Comparison of ENCODE assay signal across 9 cellular contexts in the genomic region with DNA sequence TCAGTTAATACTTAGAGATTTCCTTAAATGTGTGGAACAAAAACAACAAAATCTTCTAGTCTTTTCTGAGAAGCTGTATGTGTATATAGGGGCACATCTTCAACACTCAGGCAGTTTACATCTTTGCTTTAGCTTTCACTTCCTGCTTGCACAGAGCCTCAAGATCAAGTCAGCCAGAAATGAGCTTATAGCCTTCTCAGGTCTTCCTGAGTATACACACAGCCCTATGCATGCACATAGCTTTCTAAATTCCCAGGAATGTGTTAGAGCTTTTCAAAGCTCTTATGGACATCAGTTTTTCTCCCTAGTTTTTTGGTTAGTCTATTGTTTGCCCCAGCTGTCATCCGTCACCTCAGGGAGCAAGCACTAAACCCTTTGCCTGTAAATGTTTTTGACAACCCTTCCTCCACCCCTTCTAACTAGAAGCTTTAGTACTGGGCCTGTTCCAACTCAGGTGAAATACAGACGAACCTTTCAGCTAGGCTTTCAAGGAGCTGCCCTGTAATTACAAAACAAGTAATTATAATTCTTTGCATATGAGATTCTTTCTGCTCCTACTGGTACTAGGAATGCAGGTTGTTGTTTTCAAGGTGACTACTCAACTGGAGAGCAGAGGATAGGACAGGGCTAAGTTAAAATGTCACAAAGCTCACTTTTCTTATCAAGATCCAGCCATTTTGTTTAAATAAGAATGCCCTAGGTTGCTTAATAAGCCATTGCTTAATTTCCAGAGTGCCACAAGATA. TPM values are rescaled to one million over a fixed set of nuclear protein-coding genes. Genes with fewer than 3 reads are reported as not detected.
DNase-seq lines count a peak whose midpoint lies in the region; ATAC-seq, FAIRE-seq and TF ChIP-seq lines count a peak whose summit lies in the region.
"Had no signal": no experiment of that assay in that cellular context is flagged by ENCODE, and none has a peak within 500 bp of the region (broad histone marks: within the 10 kb centered on the region; RNA-seq: fewer than 3 reads in every experiment).

No MANE protein-coding gene starts in this region.

- H3K23me2 ChIP-seq in H1 (ENCODE audit: low read depth, low read length): no peaks in the 10 kb centered on the region

- H3K9ac ChIP-seq in H1 (replicated peaks in 1 of 4; ENCODE audit: extremely low read depth in 1 of 4, low read depth in 3 of 4, low read length in 3 of 4): no peak overlapping the region

- 0 out of 2 replicates have a peak overlapping the region, but pooled peaks have one; percentile 34 for H2BK20ac ChIP-seq in H1 (ENCODE audit: low read length)

- no peak overlapping the region for H3K23ac ChIP-seq in H1 (ENCODE audit: insufficient read length)

- ATAC-seq in GM19328 (IDR thresholded peaks at IDR 0.05; ENCODE audit: unreplicated experiment) (peak; percentile 69), HG03342 (IDR thresholded peaks at IDR 0.05; ENCODE audit: unreplicated experiment) (peak; percentile 88), aorta (ENCODE audit: low FRiP score) (no peak)

- CTCF ChIA-PET in H1 (lab: Charles Lee; ENCODE audit: partially characterized antibody): interaction anchor here (0.7 to 3.1 kb wide), 12 partner anchors 9 to 185 kb away, joined by 3 to 9 read pairs (median 3); no protein-coding TSS in a partner anchor

- intact Hi-C loops in left ventricle myocardium inferior (cut with micrococcal nuclease) (no loop called here), aorta (cut with DNase I) (no loop called here)

- FAIRE-seq in H1 (lab: Jason Lieb, UNC): no peak
- FAIRE-seq: G401.6 had no signal

- peak overlapping the region; percentile 42; the same call in 1 of the 2 replicates for H2AFZ ChIP-seq in H1 (ENCODE audit: low read length)

- H2AK5ac ChIP-seq in H1 (ENCODE audit: low read depth, low read length): no peak overlapping the region

- DNase-seq in DMS53 treated with DMSO at 0.1 percent for 48 hours (lab: John Stamatoyannopoulos, UW; ENCODE audit: unreplicated experiment): peak; percentile 6
- DNase-seq in H1 (ENCODE audit: low read depth in 1 of 2, low spot score in 2 of 2): no peak
- no peak for DNase-seq in NCI-H82 treated with DMSO at 0.1 percent for 48 hours (lab: John Stamatoyannopoulos, UW; ENCODE audit: unreplicated experiment)
- DNase-seq in cerebellar nuclear complex (lab: John Stamatoyannopoulos, UW): no peak
- no peak for DNase-seq in left ventricle myocardium inferior
- DNase-seq in aorta: no peak

- POLR2A ChIA-PET in H1 (lab: Charles Lee; ENCODE audit: partially characterized antibody): interaction anchor here (0.6 to 1.8 kb wide), 4 partner anchors 8 to 63 kb away, joined by 3 to 8 read pairs (median 6); partner anchors contain the start of gene MTMR10

- no peak for TF ChIP-seq CTCF in H1 (IDR thresholded peaks at IDR 0.05; ENCODE audit: control extremely low read depth in 1 of 3, insufficient read depth in 1 of 3, low read depth in 1 of 3, low read length in 3 of 3)
- TF ChIP-seq CTCF in left ventricle myocardium inferior (IDR thresholded peaks at IDR 0.05; ENCODE audit: borderline replicate concordance): no peak

- no peak for TF ChIP-seq POLR2A in H1 (IDR thresholded peaks at IDR 0.05; ENCODE audit: control extremely low read depth in 1 of 2, low read depth in 2 of 2, low read length in 2 of 2)

- H4K8ac ChIP-seq in H1 (ENCODE audit: extremely low read depth, insufficient read depth, low read length): no peak overlapping the region

- no peak overlapping the region for H2BK120ac ChIP-seq in H1 (replicated peaks; ENCODE audit: low read depth, low read length)

- WGBS in H1 (ENCODE audit: extremely low coverage in 1 of 2, insufficient coverage in 1 of 2, insufficient read length in 1 of 2, insufficient replicate concordance in 2 of 2, low coverage in 1 of 2, low lambda C conversion rate in 2 of 2, missing lambda C conversion rate in 1 of 2), 2 experiments: 72% methylated on average over 2 of the region's 2 CpGs; no CpG with 5 or more reads in 1 of the 2 experiments
- WGBS in aorta, 2 donors: 41 to 50% methylated on average over 2 of the region's 2 CpGs

- H3K27me3 ChIP-seq in H1 (replicated peaks in 1 of 4; ENCODE audit: control insufficient read depth in 3 of 4, extremely low read depth in 1 of 4, insufficient read depth in 3 of 4, low read length in 3 of 4) (no peaks in the 10 kb centered on the region), left ventricle myocardium inferior (ENCODE audit: low read depth) (no peaks in the 10 kb centered on the region), aorta (ENCODE audit: control insufficient read depth in 1 of 2, insufficient read depth in 2 of 2, low read length in 1 of 2) (no peaks in the 10 kb centered on the region)

- H3K79me2 ChIP-seq in H1 (ENCODE audit: control insufficient read depth in 1 of 2, insufficient read depth in 2 of 2, low read length in 2 of 2): no peaks in the 10 kb centered on the region

- no peak overlapping the region for H2BK12ac ChIP-seq in H1 (ENCODE audit: low read depth, low read length)

- no peaks in the 10 kb centered on the region for H4K20me1 ChIP-seq in H1 (replicated peaks in 1 of 2; ENCODE audit: control insufficient read depth in 1 of 2, insufficient read depth in 2 of 2, low read length in 2 of 2)

- H3K79me1 ChIP-seq in H1 (ENCODE audit: low read depth, low read length): no peaks in the 10 kb centered on the region

- H3K9me3 ChIP-seq in H1 (ENCODE audit: insufficient read depth in 2 of 2, low read depth in 1 of 2, low read length in 1 of 2): peaks cover 7 to 8% of the 10 kb centered on the region in 2 experiments; a peak in 2 of 4 replicates
- H3K9me3 ChIP-seq in left ventricle myocardium inferior (replicated peaks): peaks cover 29% of the 10 kb centered on the region
- peaks cover 2% of the 10 kb centered on the region for H3K9me3 ChIP-seq in aorta (ENCODE audit: control insufficient read depth, low read length)

- no peak for TF ChIP-seq EP300 in H1 (IDR thresholded peaks at IDR 0.05; ENCODE audit: borderline replicate concordance in 1 of 2, low read depth in 2 of 2, low read length in 2 of 2)

- no peak overlapping the region for H3K4me2 ChIP-seq in H1 (ENCODE audit: insufficient read depth in 1 of 2, low read depth in 2 of 2, low read length in 2 of 2)

- no peak overlapping the region for H4K5ac ChIP-seq in H1 (ENCODE audit: insufficient read length, low read depth, low read length)

- no peak overlapping the region for H2BK15ac ChIP-seq in H1 (ENCODE audit: low read length)

- no peak for TF ChIP-seq RAD21 in H1 (IDR thresholded peaks at IDR 0.05 in 1 of 2, conservative IDR thresholded peaks at IDR 0.05 in 1 of 2; ENCODE audit: low read depth in 2 of 2, low read length in 2 of 2)

- H3K27ac ChIP-seq in H1 (ENCODE audit: low read depth, low read length) (no peak overlapping the region), left ventricle myocardium inferior (replicated peaks) (no peak overlapping the region), aorta (ENCODE audit: low read depth in 1 of 2, low read length in 2 of 2) (no peak overlapping the region)

- H3K14ac ChIP-seq in H1 (ENCODE audit: insufficient read length): no peak overlapping the region

- no peak overlapping the region for H2BK5ac ChIP-seq in H1 (ENCODE audit: low read depth, low read length)

- no peak overlapping the region for H3K4ac ChIP-seq in H1 (replicated peaks; ENCODE audit: insufficient read length, low read depth, low read length)

- H4K91ac ChIP-seq in H1 (replicated peaks; ENCODE audit: insufficient read length, low read length): no peak overlapping the region

- H3K4me1 ChIP-seq in H1 (replicated peaks in 1 of 4; ENCODE audit: control insufficient read depth in 3 of 4, insufficient read depth in 4 of 4, low read length in 3 of 4) (peaks cover 0 to 9% (median 1%) of the 10 kb centered on the region in 4 experiments; a peak in 2 of 7 replicates), left ventricle myocardium inferior (no peaks in the 10 kb centered on the region), aorta (ENCODE audit: control insufficient read depth in 1 of 2, insufficient read depth in 2 of 2, low read length in 2 of 2) (no peaks in the 10 kb centered on the region)

- H3K4me3 ChIP-seq in H1 (ENCODE audit: extremely low read depth in 1 of 4, insufficient read depth in 2 of 4, low read depth in 3 of 4, low read length in 4 of 4) (no peak overlapping the region), left ventricle myocardium inferior (no peak overlapping the region), aorta (ENCODE audit: low read length in 2 of 2) (no peak overlapping the region)

- no peak overlapping the region for H3K56ac ChIP-seq in H1 (replicated peaks; ENCODE audit: insufficient read length, low read depth, low read length)

- no peak overlapping the region for H3K18ac ChIP-seq in H1 (ENCODE audit: extremely low read depth, low read length)

- H3K36me3 ChIP-seq in H1 (ENCODE audit: control insufficient read depth in 2 of 4, insufficient read depth in 4 of 4, low read length in 3 of 4) (no peaks in the 10 kb centered on the region), left ventricle myocardium inferior (no peaks in the 10 kb centered on the region), aorta (ENCODE audit: control insufficient read depth in 1 of 2, insufficient read depth in 2 of 2, low read length in 1 of 2) (no peaks in the 10 kb centered on the region)

TF ChIP-seq in H1, 55 proteins besides CTCF, POLR2A, EP300 and RAD21 (continues in another document):
- TF ChIP-seq KDM4A (IDR thresholded peaks at IDR 0.05; ENCODE audit: low read depth, low read length, severe bottlenecking) (no peak), GTF2F1 (IDR thresholded peaks at IDR 0.05; ENCODE audit: borderline replicate concordance, low read depth, low read length) (no peak), RNF2 (IDR thresholded peaks at IDR 0.05; ENCODE audit: borderline replicate concordance, low read depth, low read length, missing control alignments, poor library complexity, severe bottlenecking) (no peak), YY1 (IDR thresholded peaks at IDR 0.05; ENCODE audit: low read depth, low read length) (no peak), NRF1 (IDR thresholded peaks at IDR 0.05; ENCODE audit: low read depth, low read length) (no peak), TEAD4 (IDR thresholded peaks at IDR 0.05; ENCODE audit: low read depth, low read length) (no peak), ASH2L (IDR thresholded peaks at IDR 0.05; ENCODE audit: low read length) (no peak), BRCA1 (IDR thresholded peaks at IDR 0.05; ENCODE audit: low read depth, low read length) (no peak)

RNA-seq across cellular contexts. Expression of gene MTMR10, which starts 22.6 kb away (rescaled TPM):
- total RNA-seq in H1 (2021; fragmentation: NEBNext Ultra II Directional; extraction: Animal tissue kit (Norgen Biotek cat#: 25700)): 13.1 and 13.7 TPM in 2 replicates
- polyA plus RNA-seq in H1 (2011; rRNA removed): 3.7 and 3.8 TPM in 2 replicates
- 5.7 TPM for polyA plus RNA-seq in H1 (2011; cell fraction: cytosol; rRNA removed)
- polyA plus RNA-seq in H1 (2011; cell fraction: nucleus; rRNA removed): 6.2 TPM
- 6.5 to 9.4 TPM (median 7.7 TPM) in 4 replicates for polyA plus RNA-seq in H1 (2012, experiment 1 of 2)
- 0.83 TPM for polyA plus RNA-seq in H1 (2012, experiment 2 of 2)
- polyA plus RNA-seq in H1 (2013, experiment 1 of 2): 7.4 TPM
- 6.8 TPM for polyA plus RNA-seq in H1 (2013, experiment 2 of 2)
- 10.3 and 14.0 TPM in 2 replicates for polyA minus RNA-seq in H1 (2011; rRNA and poly(A)+ RNA removed)
- polyA minus RNA-seq in H1 (2011; cell fraction: cytosol; rRNA and poly(A)+ RNA removed): 8.7 TPM
- polyA minus RNA-seq in H1 (2011; cell fraction: nucleus; rRNA and poly(A)+ RNA removed): 23.1 TPM
- total RNA-seq in left ventricle myocardium inferior: 28.8 TPM
- 10 to 100 TPM; 12.5 to 35.0 TPM for total RNA-seq in aorta
- 10 to 100 TPM in 1 of 2 donors, 1 to 10 TPM in 1; 9.0 to 10.7 TPM for polyA plus RNA-seq in aorta
